24 cellular contexts compared by ENCODE assay signal in genomic region chr4:22369901-22370562, GRCh38.
"Had no signal": no experiment of that assay in that cellular context is flagged by ENCODE, and none has a peak within 500 bp of the region (broad histone marks: within the 10 kb centered on the region; RNA-seq: fewer than 3 reads in every experiment).

No MANE protein-coding gene starts in this region.

- H3K4me3 ChIP-seq: adrenal gland, Peyer's patch, SJCRH30 had no signal

- H3K27me3 ChIP-seq: adrenal gland, Peyer's patch, SJCRH30 had no signal

- H3K9ac ChIP-seq: SK-N-SH had no signal

- ATAC-seq: activated CD8-positive, alpha-beta memory T cell treated with anti-CD3 and anti-CD28 coated beads, Interleukin-2, amount 10 ng/mL, durations not matched to agents 7 days and 5 days; activated T-cell treated with anti-CD3 and anti-CD28 coated beads, Interleukin-2, amount 50 U/mL, for 4 hours; activated T-helper 17 cell treated with anti-CD3 and anti-CD28 coated beads, Interleukin-2, amount 50 U/mL, for 72 hours had no signal

- H3K4me1 ChIP-seq: adrenal gland, Peyer's patch, SJCRH30 had no signal

- H3K9me3 ChIP-seq: adrenal gland, Peyer's patch, SJCRH30 had no signal

- H3K27ac ChIP-seq: adrenal gland, Peyer's patch, RWPE1, SJCRH30 had no signal

- DNase-seq: activated CD4-positive, alpha-beta T cell treated with anti-CD3 and anti-CD28 coated beads for 1 hour; activated CD4-positive, alpha-beta T cell treated with anti-CD3 and anti-CD28 coated beads, Interleukin-2, amount 10 ng/mL, durations not matched to agents 24 days and 14 days; activated CD4-positive, alpha-beta T cell treated with anti-CD3 and anti-CD28 coated beads, Interleukin-2, amount 50 U/mL, for 48 hours; activated CD8-positive, alpha-beta memory T cell treated with anti-CD3 and anti-CD28 coated beads, Interleukin-2, amount 10 ng/mL, durations not matched to agents 7 days and 5 days; activated gamma-delta T cell; activated naive CD4-positive, alpha-beta T cell treated with anti-CD3 and anti-CD28 coated beads for 36 hours; activated T-cell treated with anti-CD3 and anti-CD28 coated beads, Interleukin-2, amount 50 U/mL, for 4 hours; adrenal gland; anterior cingulate cortex; KG1; NCI-H1092; NCI-H1417; NCI-H1930; NCI-H345; NCI-H510A; NCI-H526 treated with DMSO at 0.1 percent for 48 hours; NCI-H82; Peyer's patch; Right ventricle myocardium superior; SJCRH30; SK-N-SH; T-helper 1 cell had no signal

- H3K4me2 ChIP-seq: SK-N-SH had no signal

- H3K36me3 ChIP-seq: adrenal gland, Peyer's patch, SJCRH30 had no signal
